ENCODE assay signal across 8 cellular contexts in genomic region chr1:219928791-219929118, GRCh38. TPM values are rescaled to one million over a fixed set of nuclear protein-coding genes. Genes with fewer than 3 reads are reported as not detected.
DNase-seq lines count a peak whose midpoint lies in the region; ATAC-seq and TF ChIP-seq lines count a peak whose summit lies in the region.

No MANE protein-coding gene starts in this region.

- no peak overlapping the region for H3K27ac Mint-ChIP-seq in IgD-negative memory B cell
- no peak overlapping the region for H3K27ac Mint-ChIP-seq in natural killer cell treated with Interleukin-12 subunit alpha and Interleukin-12 subunit beta and Interleukin-15 and Interleukin-18, amount 100 ng/mL, for 72 hours

- peaks cover 0 to 5% (median 3%) of the 10 kb centered on the region in 3 donors for H3K4me1 Mint-ChIP-seq in IgD-negative memory B cell
- peaks cover 0 to 5% of the 10 kb centered on the region in 2 donors for H3K4me1 Mint-ChIP-seq in natural killer cell treated with Interleukin-12 subunit alpha and Interleukin-12 subunit beta and Interleukin-15 and Interleukin-18, amount 100 ng/mL, for 72 hours (ENCODE audit: low read depth in 2 of 2)

- peaks cover 3% of the 10 kb centered on the region for H3K36me3 Mint-ChIP-seq in IgD-negative memory B cell
- peaks cover 6% of the 10 kb centered on the region for H3K36me3 Mint-ChIP-seq in natural killer cell treated with Interleukin-12 subunit alpha and Interleukin-12 subunit beta and Interleukin-15 and Interleukin-18, amount 100 ng/mL, for 72 hours

- no peaks in the 10 kb centered on the region for H3K4me1 ChIP-seq in ACC112 (ENCODE audit: control insufficient read depth, insufficient read depth, low read length, unreplicated experiment)

- peak overlapping the region; percentile 30 to 74 (median 72) for H3K4me3 Mint-ChIP-seq in IgD-negative memory B cell
- H3K4me3 Mint-ChIP-seq in natural killer cell treated with Interleukin-12 subunit alpha and Interleukin-12 subunit beta and Interleukin-15 and Interleukin-18, amount 100 ng/mL, for 72 hours: peak overlapping the region; percentile 49

- H3K27ac ChIP-seq in ACC112 (ENCODE audit: low read depth, low read length): no peak overlapping the region

- no peak overlapping the region for H2AFZ ChIP-seq in ACC112 (ENCODE audit: low read length, unreplicated experiment)

- TF ChIP-seq CTCF in epithelial cell of proximal tubule (conservative IDR thresholded peaks at IDR 0.05; ENCODE audit: low read depth, low read length): no peak

- H3K9me3 Mint-ChIP-seq in IgD-negative memory B cell: peaks cover 0 to 2% (median 0%) of the 10 kb centered on the region in 3 donors
- no peaks in the 10 kb centered on the region for H3K9me3 Mint-ChIP-seq in natural killer cell treated with Interleukin-12 subunit alpha and Interleukin-12 subunit beta and Interleukin-15 and Interleukin-18, amount 100 ng/mL, for 72 hours

- H3K79me2 ChIP-seq in ACC112 (ENCODE audit: control insufficient read depth, insufficient read depth, low read length, unreplicated experiment): no peaks in the 10 kb centered on the region

- no peaks in the 10 kb centered on the region for H3K36me3 ChIP-seq in ACC112 (ENCODE audit: insufficient read depth, low read length)

- H3K4me3 ChIP-seq in ACC112 (ENCODE audit: low read depth, low read length): 0 out of 2 replicates have a peak overlapping the region, but pooled peaks have one; percentile 71
- H3K4me3 ChIP-seq in epithelial cell of proximal tubule (ENCODE audit: low read depth, low read length): peak overlapping the region; percentile 50

- H3K27me3 Mint-ChIP-seq in IgD-negative memory B cell: peaks cover 30% of the 10 kb centered on the region
- peaks cover 29 to 37% of the 10 kb centered on the region in 2 donors for H3K27me3 Mint-ChIP-seq in natural killer cell treated with Interleukin-12 subunit alpha and Interleukin-12 subunit beta and Interleukin-15 and Interleukin-18, amount 100 ng/mL, for 72 hours

- peaks cover 48% of the 10 kb centered on the region for H3K27me3 ChIP-seq in ACC112 (ENCODE audit: insufficient read depth, low read length)

- peak in 1 of 2 donors; percentile 16 for ATAC-seq in natural killer cell treated with Interleukin-12 subunit alpha and Interleukin-12 subunit beta and Interleukin-15 and Interleukin-18, amount 100 ng/mL, for 72 hours

- DNase-seq in epithelial cell of proximal tubule (ENCODE audit: low read depth) (no peak), LoVo (ENCODE audit: low spot score) (no peak), NCI-H774 (lab: John Stamatoyannopoulos, UW) (no peak), HK-2 (ENCODE audit: unreplicated experiment) (no peak), iPS-NIHi11 (ENCODE audit: low spot score) (no peak)
- no peak for DNase-seq in natural killer cell treated with Interleukin-12 subunit alpha and Interleukin-12 subunit beta and Interleukin-15 and Interleukin-18, amount 100 ng/mL, for 72 hours (ENCODE audit: low spot score)

RNA-seq across cellular contexts. Expression of gene SLC30A10, which starts 0.4 kb away (rescaled TPM):
- polyA plus RNA-seq in IgD-negative memory B cell: not detected
- total RNA-seq in epithelial cell of proximal tubule: 0.12 TPM in 1 of 2 replicates, not detected in the other
- total RNA-seq in natural killer cell treated with Interleukin-12 subunit alpha and Interleukin-12 subunit beta and Interleukin-15 and Interleukin-18, amount 100 ng/mL, for 72 hours: not detected
